In the genomic region with DNA sequence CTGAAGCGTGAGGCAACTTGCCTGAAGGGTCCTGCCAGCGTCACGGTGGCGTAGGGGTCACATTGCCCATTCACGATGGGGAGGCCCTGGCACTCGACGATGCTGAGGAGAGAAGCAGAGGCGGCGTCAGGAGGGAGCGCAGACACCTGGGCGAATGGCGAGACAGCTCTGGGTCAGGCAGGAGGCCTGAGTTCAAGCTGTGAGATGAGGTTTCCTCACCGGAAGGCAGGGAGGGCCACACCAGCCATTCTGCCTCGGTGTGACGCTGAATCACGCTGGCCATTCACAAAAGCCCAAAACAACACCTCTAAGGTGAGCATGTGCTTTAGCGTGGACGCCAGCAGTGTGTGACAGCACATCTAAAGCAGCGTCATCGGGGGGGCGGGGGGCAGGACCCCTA, we compare ENCODE assay signal across 19 cellular contexts. TPM values are rescaled to one million over a fixed set of nuclear protein-coding genes. Genes with fewer than 3 reads are reported as not detected.
A peak's percentile ranks its signal among the peaks of the same experiment; 100 is the strongest.
DNase-seq lines count a peak whose midpoint lies in the region; ATAC-seq and TF ChIP-seq lines count a peak whose summit lies in the region.
"Had no signal": no experiment of that assay in that cellular context is flagged by ENCODE, and none has a peak within 500 bp of the region (broad histone marks: within the 10 kb centered on the region; RNA-seq: fewer than 3 reads in every experiment).

No MANE protein-coding gene starts in this region.

- H4K91ac ChIP-seq in IMR-90 (ENCODE audit: insufficient read depth, low read depth, low read length) = peak overlapping the region; percentile 79

- no peaks in the 10 kb centered on the region for H3K27me3 ChIP-seq in IMR-90 (ENCODE audit: control insufficient read depth, insufficient read depth, low read length)
- no peaks in the 10 kb centered on the region for H3K27me3 ChIP-seq in right cardiac atrium (ENCODE audit: control insufficient read depth, insufficient read depth)
- H3K27me3 ChIP-seq in effector memory CD4-positive, alpha-beta T cell (replicated peaks; ENCODE audit: control insufficient read depth, insufficient read depth, low read length, poor library complexity, severe bottlenecking) = no peaks in the 10 kb centered on the region
- H3K27me3 ChIP-seq: SJSA1, suprapubic skin had no signal

- peaks cover 50% of the 10 kb centered on the region for H3K36me3 ChIP-seq in IMR-90 (ENCODE audit: control insufficient read depth, insufficient read depth, low read length)
- H3K36me3 ChIP-seq in effector memory CD4-positive, alpha-beta T cell (ENCODE audit: control insufficient read depth, insufficient read depth, low read length) = peaks cover 82% of the 10 kb centered on the region

- H3K79me1 ChIP-seq in IMR-90 (ENCODE audit: low read depth in 1 of 2, low read length in 2 of 2) = peaks cover 38 to 86% of the 10 kb centered on the region in 2 experiments

- H3K18ac ChIP-seq in IMR-90 (ENCODE audit: low read depth, low read length) = peak overlapping the region; percentile 88

- peak overlapping the region; percentile 98 for H2AK5ac ChIP-seq in IMR-90 (ENCODE audit: low read depth, low read length)

- CTCF ChIA-PET in IMR-90 (lab: Yijun Ruan, JAX) = no interaction called here

- 90% methylated on average over 10 of the region's 21 CpGs; no CpG with 5 or more reads in 1 of the 2 experiments for WGBS in IMR-90 (ENCODE audit: extremely low coverage in 2 of 2, insufficient read length in 1 of 2), 2 experiments
- 96% methylated on average over 21 of the region's 21 CpGs for WGBS in right cardiac atrium

- no peaks in the 10 kb centered on the region for H3K27me3 Mint-ChIP-seq in stimulated activated memory B cell treated with anti-CD40 and anti-IgM and Interleukin-4, amounts not matched to agents 10 μg/mL and 1 μg/mL and 100 μg/mL, for 72 hours
- no peaks in the 10 kb centered on the region for H3K27me3 Mint-ChIP-seq in activated T-helper 17 cell treated with anti-CD3 and anti-CD28 coated beads, Interleukin-2, amount 50 U/mL, for 72 hours

- peak overlapping the region; percentile 54; the same call in 1 of the 2 replicates for H3K23ac ChIP-seq in IMR-90 (ENCODE audit: low read depth, low read length)

- H2AK9ac ChIP-seq in IMR-90 (replicated peaks; ENCODE audit: low read depth, low read length, poor library complexity) = peak overlapping the region; percentile 47

- peak overlapping the region; percentile 53 for H3K4me3 Mint-ChIP-seq in stimulated activated memory B cell treated with anti-CD40 and anti-IgM and Interleukin-4, amounts not matched to agents 10 μg/mL and 1 μg/mL and 100 μg/mL, for 72 hours
- H3K4me3 Mint-ChIP-seq in activated T-helper 17 cell treated with anti-CD3 and anti-CD28 coated beads, Interleukin-2, amount 50 U/mL, for 72 hours = no peak overlapping the region

- H2BK5ac ChIP-seq in IMR-90 (ENCODE audit: low read depth, low read length, poor library complexity, severe bottlenecking) = peak overlapping the region; percentile 82

- peak overlapping the region; percentile 33 to 75; a peak in 3 of 4 replicates for H4K8ac ChIP-seq in IMR-90 (ENCODE audit: low read depth in 2 of 2, low read length in 2 of 2)

- no TSS peak for BruUV-seq in IMR-90 (replicated peaks; lab: Mats Ljungman, UMichigan)

- peak overlapping the region; percentile 43 for H3K9ac ChIP-seq in IMR-90 (ENCODE audit: low read depth, low read length)
- H3K9ac ChIP-seq: GM23248 had no signal

- TF ChIP-seq RAD21 in IMR-90 (IDR thresholded peaks at IDR 0.05; ENCODE audit: low read length) = no peak

- H3K56ac ChIP-seq in IMR-90 (ENCODE audit: extremely low read depth, insufficient read depth, low read length) = peak overlapping the region; percentile 29; the same call in 1 of the 2 replicates

- no peak for TF ChIP-seq CTCF in IMR-90 (conservative IDR thresholded peaks at IDR 0.05; ENCODE audit: low read depth, low read length)

- POLR2A ChIA-PET in IMR-90 (lab: Charles Lee; ENCODE audit: unreplicated experiment) = no interaction called here

- dilution Hi-C loops in IMR-90 (cut with HindIII; ENCODE audit: low sequenced_read_pairs, unreplicated experiment) = no loop called here

- H3K27ac Mint-ChIP-seq in stimulated activated memory B cell treated with anti-CD40 and anti-IgM and Interleukin-4, amounts not matched to agents 10 μg/mL and 1 μg/mL and 100 μg/mL, for 72 hours = peak overlapping the region; percentile 85
- H3K27ac Mint-ChIP-seq in activated T-helper 17 cell treated with anti-CD3 and anti-CD28 coated beads, Interleukin-2, amount 50 U/mL, for 72 hours = no peak overlapping the region

- H2BK15ac ChIP-seq in IMR-90 (ENCODE audit: low read depth, low read length) = peak overlapping the region; percentile 54; the same call in 1 of the 3 replicates

- H3K9me3 Mint-ChIP-seq in stimulated activated memory B cell treated with anti-CD40 and anti-IgM and Interleukin-4, amounts not matched to agents 10 μg/mL and 1 μg/mL and 100 μg/mL, for 72 hours = no peaks in the 10 kb centered on the region
- no peaks in the 10 kb centered on the region for H3K9me3 Mint-ChIP-seq in activated T-helper 17 cell treated with anti-CD3 and anti-CD28 coated beads, Interleukin-2, amount 50 U/mL, for 72 hours

- peak overlapping the region; percentile 27; the same call in 1 of the 2 replicates for H2BK20ac ChIP-seq in IMR-90 (ENCODE audit: low read depth, low read length)

- H3K36me3 Mint-ChIP-seq in stimulated activated memory B cell treated with anti-CD40 and anti-IgM and Interleukin-4, amounts not matched to agents 10 μg/mL and 1 μg/mL and 100 μg/mL, for 72 hours = peaks cover 25% of the 10 kb centered on the region
- H3K36me3 Mint-ChIP-seq in activated T-helper 17 cell treated with anti-CD3 and anti-CD28 coated beads, Interleukin-2, amount 50 U/mL, for 72 hours (ENCODE audit: low read depth) = peaks cover 46% of the 10 kb centered on the region

- peak overlapping the region; percentile 16 for H2AFZ ChIP-seq in IMR-90 (replicated peaks; ENCODE audit: low read length, poor library complexity)
- H2AFZ ChIP-seq: GM23248 had no signal

- peaks cover 81% of the 10 kb centered on the region for H3K4me1 Mint-ChIP-seq in stimulated activated memory B cell treated with anti-CD40 and anti-IgM and Interleukin-4, amounts not matched to agents 10 μg/mL and 1 μg/mL and 100 μg/mL, for 72 hours
- H3K4me1 Mint-ChIP-seq in activated T-helper 17 cell treated with anti-CD3 and anti-CD28 coated beads, Interleukin-2, amount 50 U/mL, for 72 hours = peaks cover 10% of the 10 kb centered on the region

- peak overlapping the region; percentile 17 for H3K14ac ChIP-seq in IMR-90 (replicated peaks; ENCODE audit: low read depth, low read length)

- no peak for TF ChIP-seq POLR2A in IMR-90 (IDR thresholded peaks at IDR 0.05; ENCODE audit: low read depth, low read length)

- H3K9me3 ChIP-seq in IMR-90 (ENCODE audit: control insufficient read depth, insufficient read depth, low read length) (no peaks in the 10 kb centered on the region), right cardiac atrium (ENCODE audit: control insufficient read depth, low read length) (no peaks in the 10 kb centered on the region)
- no peaks in the 10 kb centered on the region for H3K9me3 ChIP-seq in effector memory CD4-positive, alpha-beta T cell (ENCODE audit: control insufficient read depth, low read length)
- H3K9me3 ChIP-seq: Caco-2, SJSA1, suprapubic skin had no signal

- H4K5ac ChIP-seq in IMR-90 (ENCODE audit: low read depth, low read length) = peak overlapping the region; percentile 74

- DNase-seq in IMR-90 = no peak
- DNase-seq in right cardiac atrium = peak; percentile 8 to 42 (median 34)
- no peak for DNase-seq in effector memory CD4-positive, alpha-beta T cell
- DNase-seq in cerebellar cortex (ENCODE audit: low spot score) = no peak
- DNase-seq in activated T-cell treated with anti-CD3 and anti-CD28 coated beads, Interleukin-2, amount 50 U/mL, for 48 hours = no peak
- DNase-seq: activated CD4-positive, alpha-beta T cell treated with anti-CD3 and anti-CD28 coated beads for 1 hour; activated naive CD4-positive, alpha-beta T cell treated with Interleukin-2 at 50 U/mL for 16 hours; Caco-2; GM23248; islet precursor cell; NCI-H2029 treated with DMSO at 0.1 percent for 48 hours; NCI-H510A treated with DMSO at 0.1 percent for 48 hours; stimulated activated CD4-positive, alpha-beta T cell treated with anti-CD3 and anti-CD28 coated beads, Interleukin-1b, Interleukin-23, amount 100 ng/mL, for 48 hours; T-helper 9 cell had no signal

- in situ Hi-C loops in IMR-90 (cut with MboI; ENCODE audit: low sequenced_read_pairs) = no loop called here

- peak overlapping the region; percentile 74 for H2BK120ac ChIP-seq in IMR-90 (ENCODE audit: low read depth, low read length)

- H3K4me1 ChIP-seq in IMR-90 (ENCODE audit: control insufficient read depth, insufficient read depth, low read length) = peaks cover 36% of the 10 kb centered on the region
- peaks cover 11% of the 10 kb centered on the region for H3K4me1 ChIP-seq in right cardiac atrium (ENCODE audit: control insufficient read depth, insufficient read depth, low read length)
- H3K4me1 ChIP-seq in effector memory CD4-positive, alpha-beta T cell (ENCODE audit: control insufficient read depth, insufficient read depth, low read length, poor library complexity, severe bottlenecking) = no peaks in the 10 kb centered on the region
- H3K4me1 ChIP-seq: Caco-2 had no signal

- H3K9me1 ChIP-seq in IMR-90 (ENCODE audit: insufficient read depth, low read length) = peaks cover 35% of the 10 kb centered on the region

- H3K4me3 ChIP-seq in IMR-90 (ENCODE audit: insufficient read depth, low read depth, low read length) (no peak overlapping the region), right cardiac atrium (ENCODE audit: low read length) (no peak overlapping the region)
- H3K4me3 ChIP-seq in effector memory CD4-positive, alpha-beta T cell (ENCODE audit: insufficient read depth, low read depth, low read length, poor library complexity, severe bottlenecking) = no peak overlapping the region
- H3K4me3 ChIP-seq: GM23248, SJSA1, suprapubic skin had no signal

- peak overlapping the region; percentile 74 for H3K4me2 ChIP-seq in IMR-90 (ENCODE audit: low read depth, low read length)

- peaks cover 68% of the 10 kb centered on the region for H4K20me1 ChIP-seq in IMR-90 (ENCODE audit: insufficient read depth, low read length)

- H3K27ac ChIP-seq in IMR-90 (ENCODE audit: insufficient read depth, low read length) (peak overlapping the region; percentile 93), angular gyrus (ENCODE audit: low read depth, low read length) (peak overlapping the region; percentile 63), right cardiac atrium (ENCODE audit: low read length) (no peak overlapping the region)
- H3K27ac ChIP-seq in effector memory CD4-positive, alpha-beta T cell (ENCODE audit: insufficient read depth, low read length, poor library complexity, severe bottlenecking) = no peak overlapping the region
- H3K27ac ChIP-seq: GM23248, SJSA1, suprapubic skin had no signal

- intact Hi-C loops in IMR-90 (cut with micrococcal nuclease) (loop anchor here (2.0 to 10.0 kb wide), 2 partner anchors 199 to 213 kb away; no protein-coding TSS in a partner anchor), right cardiac atrium (cut with DNase I) (no loop called here)

- no peak for ATAC-seq in IMR-90 (ENCODE audit: low read depth)
- ATAC-seq in right cardiac atrium = no peak
- no peak for ATAC-seq in stimulated activated memory B cell treated with anti-CD40 and anti-IgM and Interleukin-4, amounts not matched to agents 10 μg/mL and 1 μg/mL and 100 μg/mL, for 72 hours
- ATAC-seq in activated T-helper 17 cell treated with anti-CD3 and anti-CD28 coated beads, Interleukin-2, amount 50 U/mL, for 72 hours (replicated peaks) = no peak

- peak overlapping the region; percentile 92 for H3K4ac ChIP-seq in IMR-90 (ENCODE audit: low read depth, low read length)

RNA-seq across cellular contexts. Expression of a gene that starts 54.0 kb away (rescaled TPM):
- under 0.01 TPM in 2 replicates for total RNA-seq in IMR-90 (2012; rRNA removed)
- polyA plus RNA-seq in IMR-90 (2012; rRNA removed) = 2.1 and 2.5 TPM in 2 replicates
- 1.7 and 1.8 TPM in 2 replicates for polyA plus RNA-seq in IMR-90 (2012; cell fraction: cytosol; rRNA removed)
- polyA plus RNA-seq in IMR-90 (2012; cell fraction: nucleus; rRNA removed; ENCODE audit: low replicate concordance) = 8.9 and 10.0 TPM in 2 replicates
- total RNA-seq in right cardiac atrium = under 1 TPM; 0.21 to 0.76 (median 0.38) TPM
- 0.20 TPM for polyA plus RNA-seq in right cardiac atrium
- total RNA-seq in activated T-helper 17 cell treated with anti-CD3 and anti-CD28 coated beads, Interleukin-2, amount 50 U/mL, for 72 hours = 1 to 10 TPM; 1.3 to 3.9 TPM
- total RNA-seq: Caco-2, GM23248, SJSA1 had no signal

Comparison
In these comparisons a context has a peak if more than half of its experiments do, and no peak if none do; other contexts are left out.
1. DNase-seq: peak in right cardiac atrium (3 of 3); none in IMR-90 (single experiment), effector memory CD4-positive, alpha-beta T cell (0 of 3), cerebellar cortex (single experiment) and activated T-cell treated with anti-CD3 and anti-CD28 coated beads, Interleukin-2, amount 50 U/mL, for 48 hours (0 of 2).
2. H3K27ac ChIP-seq: peak in IMR-90 (single experiment) and angular gyrus (single experiment); none in right cardiac atrium (single experiment) and effector memory CD4-positive, alpha-beta T cell (single experiment).